ENCODE assay signal across 8 cellular contexts in genomic region chr10:70886921-70887665, GRCh38. TPM values are rescaled to one million over a fixed set of nuclear protein-coding genes. Genes with fewer than 3 reads are reported as not detected.
DNase-seq lines count a peak whose midpoint lies in the region; ATAC-seq and TF ChIP-seq lines count a peak whose summit lies in the region.

No MANE protein-coding gene starts in this region.

- no peak for TF ChIP-seq CTCF in mesothelial cell of epicardium (IDR thresholded peaks at IDR 0.05; ENCODE audit: unreplicated experiment)

- ATAC-seq in stimulated activated naive CD8-positive, alpha-beta T cell treated with anti-CD3 and anti-CD28 coated beads, Interleukin-15, Interleukin-2, amounts not matched to agents 100 U/mL and 50 U/mL, for 24 hours, result no peak
- ATAC-seq in HG03354 (IDR thresholded peaks at IDR 0.05; ENCODE audit: poor library complexity, severe bottlenecking, unreplicated experiment), result no peak
- ATAC-seq in GM21390 (IDR thresholded peaks at IDR 0.05; ENCODE audit: unreplicated experiment), result no peak

- peak overlapping the region; percentile 93 for H3K27ac ChIP-seq in caudate nucleus (ENCODE audit: low read depth, low read length)

- no peaks in the 10 kb centered on the region for H3K9me3 Mint-ChIP-seq in stimulated activated naive CD8-positive, alpha-beta T cell treated with anti-CD3 and anti-CD28 coated beads, Interleukin-15, Interleukin-2, amounts not matched to agents 100 ng/mL and 50 ng/mL, for 24 hours
- no peaks in the 10 kb centered on the region for H3K9me3 Mint-ChIP-seq in mesothelial cell of epicardium

- H3K4me3 Mint-ChIP-seq in stimulated activated naive CD8-positive, alpha-beta T cell treated with anti-CD3 and anti-CD28 coated beads, Interleukin-15, Interleukin-2, amounts not matched to agents 100 ng/mL and 50 ng/mL, for 24 hours, result peak overlapping the region; percentile 81
- H3K4me3 Mint-ChIP-seq in mesothelial cell of epicardium, result peak overlapping the region; percentile 74

- peaks cover 32% of the 10 kb centered on the region for H3K36me3 Mint-ChIP-seq in stimulated activated naive CD8-positive, alpha-beta T cell treated with anti-CD3 and anti-CD28 coated beads, Interleukin-15, Interleukin-2, amounts not matched to agents 100 ng/mL and 50 ng/mL, for 24 hours (ENCODE audit: low read depth)
- peaks cover 20% of the 10 kb centered on the region for H3K36me3 Mint-ChIP-seq in mesothelial cell of epicardium

- H3K27ac Mint-ChIP-seq in stimulated activated naive CD8-positive, alpha-beta T cell treated with anti-CD3 and anti-CD28 coated beads, Interleukin-15, Interleukin-2, amounts not matched to agents 100 ng/mL and 50 ng/mL, for 24 hours, result no peak overlapping the region
- H3K27ac Mint-ChIP-seq in mesothelial cell of epicardium, result peak overlapping the region; percentile 34

- H3K4me1 Mint-ChIP-seq in stimulated activated naive CD8-positive, alpha-beta T cell treated with anti-CD3 and anti-CD28 coated beads, Interleukin-15, Interleukin-2, amounts not matched to agents 100 ng/mL and 50 ng/mL, for 24 hours (ENCODE audit: low read depth), result peaks cover 22% of the 10 kb centered on the region
- peaks cover 21% of the 10 kb centered on the region for H3K4me1 Mint-ChIP-seq in mesothelial cell of epicardium

- no peak for DNase-seq in stimulated activated naive CD8-positive, alpha-beta T cell treated with anti-CD3 and anti-CD28 coated beads, Interleukin-15, Interleukin-2, amounts not matched to agents 100 U/mL and 50 U/mL, for 24 hours
- DNase-seq in caudate nucleus (lab: John Stamatoyannopoulos, UW) (peak in 1 of 61 donors; percentile 45), mesothelial cell of epicardium (ENCODE audit: low spot score in 2 of 2, unreplicated experiment in 2 of 2) (no peak), AG08396 (ENCODE audit: low spot score) (no peak), midbrain (lab: John Stamatoyannopoulos, UW) (no peak)

- H3K27me3 Mint-ChIP-seq in stimulated activated naive CD8-positive, alpha-beta T cell treated with anti-CD3 and anti-CD28 coated beads, Interleukin-15, Interleukin-2, amounts not matched to agents 100 ng/mL and 50 ng/mL, for 24 hours, result no peaks in the 10 kb centered on the region
- H3K27me3 Mint-ChIP-seq in mesothelial cell of epicardium (ENCODE audit: low read depth), result peaks cover 2% of the 10 kb centered on the region

RNA-seq across cellular contexts. Expression of gene PCBD1, which starts 1.3 kb away (rescaled TPM):
- 50.5 to 51.7 TPM (median 51.4 TPM) in 3 replicates for total RNA-seq in mesothelial cell of epicardium
